Comparison of ENCODE assay signal across 1 cellular context in the genomic region with DNA sequence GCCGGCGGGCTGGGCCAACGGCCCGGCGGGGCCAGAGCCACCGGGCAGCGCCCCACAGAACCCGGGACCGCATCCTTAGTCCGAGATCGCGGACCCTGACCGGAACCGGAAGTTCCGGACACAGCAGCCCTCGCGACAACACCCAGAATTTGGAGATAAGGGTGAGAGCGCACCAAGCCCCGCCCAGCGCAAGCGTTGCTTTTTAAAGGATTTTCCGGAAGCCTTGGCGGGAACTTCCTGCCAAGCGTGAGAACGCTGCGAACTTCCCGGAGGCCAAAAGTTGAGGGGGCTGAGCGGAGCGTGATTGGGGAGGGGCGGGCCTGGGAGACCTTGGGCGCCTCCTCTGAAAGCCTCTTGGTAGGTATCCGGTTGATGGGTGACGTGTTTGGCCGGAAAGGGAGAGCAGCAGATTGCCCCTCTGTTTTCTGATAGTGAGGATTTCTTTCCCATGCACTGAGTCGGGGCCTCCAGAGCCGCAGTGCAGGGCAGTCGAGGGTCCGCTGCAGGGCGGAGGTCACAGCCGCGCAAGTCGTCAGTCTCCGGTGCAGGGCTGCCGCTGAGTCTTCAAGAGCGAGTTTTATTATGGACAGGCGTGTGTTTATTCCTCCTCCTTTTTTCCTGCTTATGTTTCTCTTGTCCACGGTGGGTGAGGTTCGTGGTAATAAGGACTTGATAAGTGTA.
A peak's percentile ranks its signal among the peaks of the same experiment; 100 is the strongest.
TF ChIP-seq lines count a peak whose summit lies in the region.

A gene with protein sequence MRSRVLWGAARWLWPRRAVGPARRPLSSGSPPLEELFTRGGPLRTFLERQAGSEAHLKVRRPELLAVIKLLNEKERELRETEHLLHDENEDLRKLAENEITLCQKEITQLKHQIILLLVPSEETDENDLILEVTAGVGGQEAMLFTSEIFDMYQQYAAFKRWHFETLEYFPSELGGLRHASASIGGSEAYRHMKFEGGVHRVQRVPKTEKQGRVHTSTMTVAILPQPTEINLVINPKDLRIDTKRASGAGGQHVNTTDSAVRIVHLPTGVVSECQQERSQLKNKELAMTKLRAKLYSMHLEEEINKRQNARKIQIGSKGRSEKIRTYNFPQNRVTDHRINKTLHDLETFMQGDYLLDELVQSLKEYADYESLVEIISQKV (minus strand): TSS at position 97 of the 681 bp plus-strand sequence. CDS start 24 bp downstream, at position 73.

TF ChIP-seq in K562, 482 proteins besides CTCF, POLR2A, EP300 and RAD21 (continued from another document and continues in another):
- TF ChIP-seq MLLT1 (IDR thresholded peaks at IDR 0.05) (peak; percentile 33 to 58; a peak in 1 of 4 replicates), ELF2 (CRISPR knock-in tag; IDR thresholded peaks at IDR 0.05) (peak; percentile 86), LEF1 (IDR thresholded peaks at IDR 0.05) (peak; percentile 55; the same call in 1 of the 2 replicates), HDAC8 (tag; IDR thresholded peaks at IDR 0.05) (no peak), RBM14 (IDR thresholded peaks at IDR 0.05; ENCODE audit: borderline replicate concordance, insufficient read depth, low read depth, low read length) (no peak), YBX1 (IDR thresholded peaks at IDR 0.05) (no peak), ZNF263 (CRISPR knock-in tag; IDR thresholded peaks at IDR 0.05; ENCODE audit: borderline replicate concordance) (no peak), MTA3 (IDR thresholded peaks at IDR 0.05; ENCODE audit: borderline replicate concordance) (0 out of 2 replicates have a peak, but pooled peaks have one; percentile 39), ARID2 (IDR thresholded peaks at IDR 0.05) (0 out of 2 replicates have a peak, but pooled peaks have one; percentile 26), BMI1 (IDR thresholded peaks at IDR 0.05; ENCODE audit: low read length) (no peak), FOXM1 (IDR thresholded peaks at IDR 0.05; ENCODE audit: low read depth) (peak; percentile 94), FOXM1 (CRISPR knock-in tag; IDR thresholded peaks at IDR 0.05; ENCODE audit: low read depth) (0 out of 2 replicates have a peak, but pooled peaks have one; percentile 63), ESRRA (IDR thresholded peaks at IDR 0.05; ENCODE audit: borderline replicate concordance, low read depth) (peak; percentile 70), HEY1 (CRISPR knock-in tag; IDR thresholded peaks at IDR 0.05; ENCODE audit: borderline replicate concordance) (no peak), ILK (tag; IDR thresholded peaks at IDR 0.05; ENCODE audit: borderline replicate concordance, low read depth) (no peak), CC2D1A (IDR thresholded peaks at IDR 0.05) (peak; percentile 92), JUND (IDR thresholded peaks at IDR 0.05; ENCODE audit: borderline replicate concordance, low read depth, low read length) (peak; percentile 49; the same call in 1 of the 2 replicates), JUND (tag; IDR thresholded peaks at IDR 0.05; ENCODE audit: borderline replicate concordance, low read depth, low read length) (no peak), ZBTB5 (IDR thresholded peaks at IDR 0.05) (no peak), RBFOX2 (IDR thresholded peaks at IDR 0.05; ENCODE audit: low read depth, low read length) (peak; percentile 93), HNRNPK (IDR thresholded peaks at IDR 0.05; ENCODE audit: low read depth, low read length, poor library complexity, severe bottlenecking) (no peak), ETV6 (IDR thresholded peaks at IDR 0.05; ENCODE audit: borderline replicate concordance in 1 of 2, low read depth in 2 of 2, low read length in 1 of 2) (peak; percentile 56 to 66; a peak in 2 of 4 replicates), ETV6 (CRISPR knock-in tag; IDR thresholded peaks at IDR 0.05; ENCODE audit: borderline replicate concordance) (no peak), PCBP1 (IDR thresholded peaks at IDR 0.05; ENCODE audit: low read depth, low read length, poor library complexity, severe bottlenecking) (peak; percentile 30), GTF2B (IDR thresholded peaks at IDR 0.05; ENCODE audit: extremely low read depth, insufficient read length) (peak; percentile 11), AFF1 (IDR thresholded peaks at IDR 0.05; ENCODE audit: low read depth in 1 of 2, partially characterized antibody in 2 of 2) (peak in 1 of 2 experiments; percentile 54), VEZF1 (CRISPR knock-in tag; IDR thresholded peaks at IDR 0.05) (peak; percentile 81), GABPB1 (CRISPR knock-in tag; IDR thresholded peaks at IDR 0.05) (peak; percentile 92)
- TF ChIP-seq, protein P1, sequence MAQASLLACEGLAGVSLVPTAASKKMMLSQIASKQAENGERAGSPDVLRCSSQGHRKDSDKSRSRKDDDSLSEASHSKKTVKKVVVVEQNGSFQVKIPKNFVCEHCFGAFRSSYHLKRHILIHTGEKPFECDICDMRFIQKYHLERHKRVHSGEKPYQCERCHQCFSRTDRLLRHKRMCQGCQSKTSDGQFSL (CRISPR knock-in tag; IDR thresholded peaks at IDR 0.05) = no peak
- TF ChIP-seq, protein P1 (tag; IDR thresholded peaks at IDR 0.05) = no peak
- TF ChIP-seq, protein P2, sequence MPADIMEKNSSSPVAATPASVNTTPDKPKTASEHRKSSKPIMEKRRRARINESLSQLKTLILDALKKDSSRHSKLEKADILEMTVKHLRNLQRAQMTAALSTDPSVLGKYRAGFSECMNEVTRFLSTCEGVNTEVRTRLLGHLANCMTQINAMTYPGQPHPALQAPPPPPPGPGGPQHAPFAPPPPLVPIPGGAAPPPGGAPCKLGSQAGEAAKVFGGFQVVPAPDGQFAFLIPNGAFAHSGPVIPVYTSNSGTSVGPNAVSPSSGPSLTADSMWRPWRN (IDR thresholded peaks at IDR 0.05; ENCODE audit: low read depth) = 0 out of 2 replicates have a peak, but pooled peaks have one; percentile 48
- TF ChIP-seq, protein P3, sequence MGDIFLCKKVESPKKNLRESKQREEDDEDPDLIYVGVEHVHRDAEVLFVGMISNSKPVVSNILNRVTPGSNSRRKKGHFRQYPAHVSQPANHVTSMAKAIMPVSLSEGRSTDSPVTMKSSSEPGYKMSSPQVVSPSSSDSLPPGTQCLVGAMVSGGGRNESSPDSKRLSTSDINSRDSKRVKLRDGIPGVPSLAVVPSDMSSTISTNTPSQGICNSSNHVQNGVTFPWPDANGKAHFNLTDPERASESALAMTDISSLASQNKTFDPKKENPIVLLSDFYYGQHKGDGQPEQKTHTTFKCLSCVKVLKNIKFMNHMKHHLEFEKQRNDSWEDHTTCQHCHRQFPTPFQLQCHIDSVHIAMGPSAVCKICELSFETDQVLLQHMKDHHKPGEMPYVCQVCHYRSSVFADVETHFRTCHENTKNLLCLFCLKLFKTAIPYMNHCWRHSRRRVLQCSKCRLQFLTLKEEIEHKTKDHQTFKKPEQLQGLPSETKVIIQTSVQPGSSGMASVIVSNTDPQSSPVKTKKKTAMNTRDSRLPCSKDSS (IDR thresholded peaks at IDR 0.05; ENCODE audit: low read depth, partially characterized antibody) = no peak
- TF ChIP-seq, protein P4, sequence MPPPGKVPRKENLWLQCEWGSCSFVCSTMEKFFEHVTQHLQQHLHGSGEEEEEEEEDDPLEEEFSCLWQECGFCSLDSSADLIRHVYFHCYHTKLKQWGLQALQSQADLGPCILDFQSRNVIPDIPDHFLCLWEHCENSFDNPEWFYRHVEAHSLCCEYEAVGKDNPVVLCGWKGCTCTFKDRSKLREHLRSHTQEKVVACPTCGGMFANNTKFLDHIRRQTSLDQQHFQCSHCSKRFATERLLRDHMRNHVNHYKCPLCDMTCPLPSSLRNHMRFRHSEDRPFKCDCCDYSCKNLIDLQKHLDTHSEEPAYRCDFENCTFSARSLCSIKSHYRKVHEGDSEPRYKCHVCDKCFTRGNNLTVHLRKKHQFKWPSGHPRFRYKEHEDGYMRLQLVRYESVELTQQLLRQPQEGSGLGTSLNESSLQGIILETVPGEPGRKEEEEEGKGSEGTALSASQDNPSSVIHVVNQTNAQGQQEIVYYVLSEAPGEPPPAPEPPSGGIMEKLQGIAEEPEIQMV (tag; conservative IDR thresholded peaks at IDR 0.05; ENCODE audit: low read depth) = 0 out of 2 replicates have a peak, but pooled peaks have one; percentile 28
